ENCODE assay signal across 9 cellular contexts in the genomic region with DNA sequence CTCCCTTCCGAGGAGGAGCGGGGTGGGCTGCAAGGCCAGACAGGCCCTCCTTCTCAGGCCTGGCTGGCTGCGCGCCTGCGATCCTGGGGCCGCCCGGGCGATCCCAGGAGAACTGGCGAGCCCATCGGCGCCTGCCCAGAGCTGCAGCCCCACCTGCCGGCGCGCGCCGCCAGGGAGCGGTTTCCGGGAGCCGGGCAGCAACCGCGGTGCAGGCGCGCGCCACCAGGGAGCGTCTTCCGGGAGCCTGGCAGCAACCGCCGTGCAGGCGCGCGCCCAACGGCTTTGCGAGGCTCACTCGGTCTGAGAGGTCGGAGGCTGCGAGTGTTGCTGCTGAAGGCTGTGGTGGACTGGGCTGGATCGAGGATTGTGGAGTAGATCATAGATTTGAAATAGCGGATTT.
DNase-seq lines count a peak whose midpoint lies in the region; ATAC-seq and TF ChIP-seq lines count a peak whose summit lies in the region.
"Had no signal": no experiment of that assay in that cellular context is flagged by ENCODE, and none has a peak within 500 bp of the region (broad histone marks: within the 10 kb centered on the region; RNA-seq: fewer than 3 reads in every experiment).

No MANE protein-coding gene starts in this region.

- H3K4me3 ChIP-seq in Loucy (ENCODE audit: low read length, poor library complexity, severe bottlenecking) (peak overlapping the region; percentile 72), astrocyte of the spinal cord (ENCODE audit: low read depth, low read length) (peak overlapping the region; percentile 31), thymus (ENCODE audit: low read length) (peak overlapping the region; percentile 45)
- H3K4me3 ChIP-seq: SK-N-MC had no signal

- H3K4me2 ChIP-seq in Loucy (ENCODE audit: low read depth, low read length, poor library complexity, severe bottlenecking): no peak overlapping the region

- no peaks in the 10 kb centered on the region for H4K20me1 ChIP-seq in Loucy (ENCODE audit: insufficient read depth, low read length, poor library complexity, severe bottlenecking)

- H3K27me3 ChIP-seq in Loucy (ENCODE audit: insufficient read depth, low read length, poor library complexity, severe bottlenecking) (no peaks in the 10 kb centered on the region), thymus (ENCODE audit: control insufficient read depth, insufficient read depth) (no peaks in the 10 kb centered on the region)

- peak; percentile 44 for DNase-seq in NCI-H2029 (lab: John Stamatoyannopoulos, UW)
- no peak for DNase-seq in NCI-H2029 treated with DMSO at 0.1 percent for 48 hours (lab: John Stamatoyannopoulos, UW)
- peak; percentile 42 for DNase-seq in astrocyte of the spinal cord (ENCODE audit: low read depth, low spot score)
- DNase-seq in islet precursor cell: peak; percentile 87
- DNase-seq in NCI-H1048 (lab: John Stamatoyannopoulos, UW): no peak

- no peaks in the 10 kb centered on the region for H3K9me2 ChIP-seq in Loucy (replicated peaks; ENCODE audit: low read depth, low read length)

- 7% methylated on average over 38 of the region's 38 CpGs for WGBS in thymus

- peak; percentile 21; the same call in 1 of the 2 replicates for TF ChIP-seq CTCF in Loucy (conservative IDR thresholded peaks at IDR 0.05; ENCODE audit: low read length)
- peak; percentile 36 for TF ChIP-seq CTCF in astrocyte of the spinal cord (IDR thresholded peaks at IDR 0.05; ENCODE audit: low read depth, low read length)

- in situ Hi-C loops in astrocyte of the spinal cord (cut with HindIII; ENCODE audit: low sequenced_read_pairs): no loop called here

- no peak overlapping the region for H3K27ac ChIP-seq in thymus (ENCODE audit: low read depth)
- H3K27ac ChIP-seq: SK-N-MC had no signal

- no peak for ATAC-seq in GM21786 (IDR thresholded peaks at IDR 0.05; ENCODE audit: unreplicated experiment)

- no peaks in the 10 kb centered on the region for H3F3A ChIP-seq in Loucy (ENCODE audit: low read depth)

- H3K79me2 ChIP-seq in Loucy (ENCODE audit: insufficient read depth, low read length): no peaks in the 10 kb centered on the region

- H3K9me3 ChIP-seq in Loucy (ENCODE audit: insufficient read depth, low read depth, low read length) (no peaks in the 10 kb centered on the region), thymus (ENCODE audit: control insufficient read depth) (no peaks in the 10 kb centered on the region)

- H3K36me3 ChIP-seq in Loucy (ENCODE audit: insufficient read depth, low read length) (no peaks in the 10 kb centered on the region), thymus (ENCODE audit: control insufficient read depth, insufficient read depth) (no peaks in the 10 kb centered on the region)

- H3K9ac ChIP-seq in Loucy (ENCODE audit: low read depth, low read length, poor library complexity, severe bottlenecking): peak overlapping the region; percentile 68

- no peaks in the 10 kb centered on the region for H3K4me1 ChIP-seq in Loucy (ENCODE audit: insufficient read depth, low read length, poor library complexity, severe bottlenecking)
- no peaks in the 10 kb centered on the region for H3K4me1 ChIP-seq in thymus (ENCODE audit: control insufficient read depth, insufficient read depth, low read length)

- H2AFZ ChIP-seq in Loucy (ENCODE audit: low read length): peak overlapping the region; percentile 64

Comparison
In these comparisons a context has a peak if more than half of its experiments do, and no peak if none do; other contexts are left out.
1. DNase-seq: peak in NCI-H2029 (single experiment), astrocyte of the spinal cord (single experiment) and islet precursor cell (single experiment); none in NCI-H2029 treated with DMSO at 0.1 percent for 48 hours (single experiment) and NCI-H1048 (single experiment).
2. Peak in every context shown above with its lines, with median percentiles within 50 percentile points of each other: H3K4me3 ChIP-seq.